Comparison of ENCODE assay signal across 21 cellular contexts in the genomic region with DNA sequence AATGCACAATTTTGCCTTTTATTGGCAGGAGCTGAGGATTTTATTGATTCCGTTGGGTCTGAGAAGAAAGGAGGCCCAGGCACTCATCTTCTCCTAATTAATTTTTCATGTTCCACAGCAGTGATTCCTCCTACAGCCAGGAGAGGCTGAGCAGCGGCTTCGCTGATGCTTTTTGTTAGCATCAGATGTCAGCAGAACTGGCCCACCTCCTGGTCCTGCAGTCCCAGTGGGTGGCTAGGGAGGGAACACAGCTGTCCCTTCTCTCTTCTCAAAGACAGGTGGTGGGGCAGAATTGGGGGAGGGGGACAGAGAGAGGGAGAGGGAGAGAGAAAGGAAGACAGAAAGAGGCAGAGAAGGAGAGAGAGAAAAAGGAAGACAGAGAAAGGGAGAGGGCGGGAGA. TPM values are rescaled to one million over a fixed set of nuclear protein-coding genes. Genes with fewer than 3 reads are reported as not detected.
A peak's percentile ranks its signal among the peaks of the same experiment; 100 is the strongest.
DNase-seq lines count a peak whose midpoint lies in the region; ATAC-seq and TF ChIP-seq lines count a peak whose summit lies in the region.
"Had no signal": no experiment of that assay in that cellular context is flagged by ENCODE, and none has a peak within 500 bp of the region (broad histone marks: within the 10 kb centered on the region; RNA-seq: fewer than 3 reads in every experiment).

No MANE protein-coding gene starts in this region.

- no peak for TF ChIP-seq POLR2A in esophagus muscularis mucosa (IDR thresholded peaks at IDR 0.05; ENCODE audit: low read depth)

- no peak overlapping the region for H3K4me3 ChIP-seq in esophagus muscularis mucosa
- peak overlapping the region; percentile 21 to 22 for H3K4me3 ChIP-seq in right atrium auricular region

- intact Hi-C loops in esophagus muscularis mucosa (cut with DNase I) = no loop called here

- in situ Hi-C loops in G401 (cut with HindIII; ENCODE audit: low sequenced_read_pairs) = no loop called here

- WGBS in esophagus muscularis mucosa = 55% methylated on average over 4 of the region's 4 CpGs

- H3K27ac ChIP-seq in esophagus muscularis mucosa (replicated peaks in 1 of 4) = peak overlapping the region in 3 of 4 donors; percentile 52 to 70 (median 61)
- peak overlapping the region; percentile 88 to 96 for H3K27ac ChIP-seq in right atrium auricular region

- H3K36me3 ChIP-seq in esophagus muscularis mucosa (no peaks in the 10 kb centered on the region), right atrium auricular region (no peaks in the 10 kb centered on the region)

- H3K27me3 ChIP-seq in esophagus muscularis mucosa (no peaks in the 10 kb centered on the region), right atrium auricular region (no peaks in the 10 kb centered on the region)

- peak overlapping the region in 1 of 2 donors; percentile 4 for H3K27ac Mint-ChIP-seq in stimulated activated naive CD8-positive, alpha-beta T cell treated with anti-CD3 and anti-CD28 coated beads, Interleukin-15, amount 100 ng/mL, for 72 hours
- H3K27ac Mint-ChIP-seq: B cell; CD4-positive, alpha-beta T cell had no signal

- peaks cover 24% of the 10 kb centered on the region for H3K27me3 Mint-ChIP-seq in stimulated activated naive CD8-positive, alpha-beta T cell treated with anti-CD3 and anti-CD28 coated beads, Interleukin-15, amount 100 ng/mL, for 72 hours
- H3K27me3 Mint-ChIP-seq: B cell had no signal

- H3K4me3 Mint-ChIP-seq in stimulated activated naive CD8-positive, alpha-beta T cell treated with anti-CD3 and anti-CD28 coated beads, Interleukin-15, amount 100 ng/mL, for 72 hours = no peak overlapping the region
- H3K4me3 Mint-ChIP-seq: B cell; CD4-positive, alpha-beta T cell had no signal

- H3K9me3 ChIP-seq in esophagus muscularis mucosa (no peaks in the 10 kb centered on the region), right atrium auricular region (no peaks in the 10 kb centered on the region)
- H3K9me3 ChIP-seq: SK-N-SH had no signal

- TF ChIP-seq CTCF in esophagus muscularis mucosa (IDR thresholded peaks at IDR 0.05) (peak in 1 of 3 experiments; percentile 7), right atrium auricular region (IDR thresholded peaks at IDR 0.05) (no peak)

- H3K9me3 Mint-ChIP-seq in stimulated activated naive CD8-positive, alpha-beta T cell treated with anti-CD3 and anti-CD28 coated beads, Interleukin-15, amount 100 ng/mL, for 72 hours = no peaks in the 10 kb centered on the region
- H3K9me3 Mint-ChIP-seq: CD4-positive, alpha-beta T cell had no signal

- no peaks in the 10 kb centered on the region for H3K4me1 Mint-ChIP-seq in stimulated activated naive CD8-positive, alpha-beta T cell treated with anti-CD3 and anti-CD28 coated beads, Interleukin-15, amount 100 ng/mL, for 72 hours
- H3K4me1 Mint-ChIP-seq: B cell had no signal

- no peak for TF ChIP-seq EP300 in esophagus muscularis mucosa (IDR thresholded peaks at IDR 0.05)

- ATAC-seq in stimulated activated naive CD8-positive, alpha-beta T cell treated with anti-CD3 and anti-CD28 coated beads, Interleukin-15, amount 100 ng/mL, for 72 hours = no peak
- no peak for ATAC-seq in GM21723 (IDR thresholded peaks at IDR 0.05; ENCODE audit: unreplicated experiment)

- H3K4me1 ChIP-seq in esophagus muscularis mucosa (peaks cover 0 to 18% (median 9%) of the 10 kb centered on the region in 4 donors), right atrium auricular region (peaks cover 0 to 10% of the 10 kb centered on the region in 2 donors)

- DNase-seq in G401 (ENCODE audit: low spot score) (peak; percentile 25), NCI-H1092 treated with DMSO at 0.1 percent for 48 hours (lab: John Stamatoyannopoulos, UW) (peak; percentile 43), esophagus muscularis mucosa (ENCODE audit: extremely low spot score) (peak; percentile 89), right atrium auricular region (ENCODE audit: low spot score) (no peak), HuH-7.5 (ENCODE audit: low spot score) (no peak)
- no peak for DNase-seq in stimulated activated naive CD8-positive, alpha-beta T cell treated with anti-CD3 and anti-CD28 coated beads, Interleukin-15, amount 100 ng/mL, for 72 hours
- DNase-seq in effector CD8-positive, alpha-beta T cell (lab: John Stamatoyannopoulos, UW) = no peak
- DNase-seq: ACHN; CD4-positive, alpha-beta T cell; EL; HCEC 1CT; MV-4-11; NCI-H1436 treated with DMSO at 0.1 percent for 48 hours; NCI-H2081 treated with DMSO at 0.1 percent for 48 hours; NCI-H226; NCI-H69; NK-92 treated with Interleukin-12 subunit alpha and Interleukin-12 subunit beta, amount 100 ng/mL, for 24 hours; SK-N-SH had no signal

RNA-seq across cellular contexts. Expression of gene MT1HL1, which starts 5.7 kb away (rescaled TPM):
- not detected in 2 replicates for total RNA-seq in G401 (2014; rRNA removed; shearing (Covaris generic))
- not detected for total RNA-seq in esophagus muscularis mucosa
- total RNA-seq in right atrium auricular region = not detected
- total RNA-seq: B cell; CD4-positive, alpha-beta T cell; HT-29 had no signal

RNA-seq across cellular contexts. Expression of gene RYR2, which starts 43.4 kb away (rescaled TPM):
- not detected in 2 replicates for total RNA-seq in G401 (2014; rRNA removed; shearing (Covaris generic))
- total RNA-seq in esophagus muscularis mucosa = 10 to 100 TPM; 29.8 to 56.3 (median 38.9) TPM
- total RNA-seq in right atrium auricular region = 100 to 1,000 TPM; 392 to 756 TPM
- total RNA-seq: B cell; CD4-positive, alpha-beta T cell; HT-29 had no signal

Comparison
In these comparisons a context has a peak if more than half of its experiments do, and no peak if none do; other contexts are left out.
1. DNase-seq: peak in G401 (single experiment), NCI-H1092 treated with DMSO at 0.1 percent for 48 hours (single experiment) and esophagus muscularis mucosa (single experiment); none in right atrium auricular region (single experiment), stimulated activated naive CD8-positive, alpha-beta T cell treated with anti-CD3 and anti-CD28 coated beads, Interleukin-15, amount 100 ng/mL, for 72 hours (0 of 2), HuH-7.5 (single experiment) and effector CD8-positive, alpha-beta T cell (single experiment).
2. H3K4me3 ChIP-seq: peak in right atrium auricular region (2 of 2); none in esophagus muscularis mucosa (0 of 4).
3. RNA of gene RYR2, which starts 43.4 kb away (total RNA-seq): 392 to 756 TPM in right atrium auricular region and 29.8 to 56.3 TPM in esophagus muscularis mucosa; not detected in G401; every median in the first group is over 10 times any median in the second.